In the genomic region with DNA sequence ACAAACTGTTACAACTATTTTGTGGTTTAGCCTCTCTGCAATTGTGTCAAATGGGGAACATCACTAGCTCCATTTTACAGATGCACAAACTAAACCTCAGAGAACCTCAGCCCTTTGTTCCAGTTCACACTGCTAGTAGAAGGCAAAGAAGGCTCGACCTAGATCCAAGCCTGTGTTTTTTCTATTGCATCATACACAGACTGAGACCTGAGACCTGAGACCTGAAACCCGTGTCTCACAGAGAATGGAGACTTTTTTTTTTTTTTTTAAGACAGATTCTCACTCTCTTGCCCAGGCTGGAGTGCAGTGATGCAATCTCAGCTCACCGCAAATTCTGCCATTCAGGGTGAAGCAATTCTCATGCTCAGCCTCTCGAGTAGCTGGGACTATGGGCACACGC, we compare ENCODE assay signal across 10 cellular contexts.
DNase-seq lines count a peak whose midpoint lies in the region; ATAC-seq and TF ChIP-seq lines count a peak whose summit lies in the region.
"Had no signal": no experiment of that assay in that cellular context is flagged by ENCODE, and none has a peak within 500 bp of the region (broad histone marks: within the 10 kb centered on the region; RNA-seq: fewer than 3 reads in every experiment).

No MANE protein-coding gene starts in this region.

- H3K27me3 ChIP-seq in lower lobe of right lung (ENCODE audit: low read depth): no peaks in the 10 kb centered on the region

- DNase-seq in H4 (ENCODE audit: low spot score) (peak; percentile 16), NOMO-1 treated with DMSO at 0.1 percent for 48 hours (lab: John Stamatoyannopoulos, UW; ENCODE audit: unreplicated experiment) (peak; percentile 24), lower lobe of right lung (peak; percentile 57), KG1 (lab: John Stamatoyannopoulos, UW) (no peak), NCI-H1930 (lab: John Stamatoyannopoulos, UW) (no peak), nucleus accumbens (lab: John Stamatoyannopoulos, UW) (no peak)
- DNase-seq: NCI-H748 treated with DMSO at 0.1 percent for 48 hours, T1000 had no signal

- H3K4me3 ChIP-seq in lower lobe of right lung: no peak overlapping the region

- peak; percentile 55 for ATAC-seq in GM18909 (IDR thresholded peaks at IDR 0.05; ENCODE audit: poor library complexity, unreplicated experiment)
- ATAC-seq in lower lobe of right lung: peak; percentile 48 to 78
- no peak for ATAC-seq in HG03571 (IDR thresholded peaks at IDR 0.05; ENCODE audit: unreplicated experiment)

- intact Hi-C loops in lower lobe of right lung (cut with DNase I): no loop called here

- no peak overlapping the region for H3K27ac ChIP-seq in lower lobe of right lung

- no peaks in the 10 kb centered on the region for H3K9me3 ChIP-seq in lower lobe of right lung

- H3K36me3 ChIP-seq in lower lobe of right lung: no peaks in the 10 kb centered on the region

- no peak for TF ChIP-seq CTCF in lower lobe of right lung (IDR thresholded peaks at IDR 0.05)

- no peaks in the 10 kb centered on the region for H3K4me1 ChIP-seq in lower lobe of right lung

Comparison
In these comparisons a context has a peak if more than half of its experiments do, and no peak if none do; other contexts are left out.
1. DNase-seq: peak in H4 (single experiment), NOMO-1 treated with DMSO at 0.1 percent for 48 hours (single experiment) and lower lobe of right lung (single experiment); none in KG1 (single experiment), NCI-H1930 (0 of 2) and nucleus accumbens (0 of 56).